Comparison of ENCODE assay signal across 29 cellular contexts in the genomic region with DNA sequence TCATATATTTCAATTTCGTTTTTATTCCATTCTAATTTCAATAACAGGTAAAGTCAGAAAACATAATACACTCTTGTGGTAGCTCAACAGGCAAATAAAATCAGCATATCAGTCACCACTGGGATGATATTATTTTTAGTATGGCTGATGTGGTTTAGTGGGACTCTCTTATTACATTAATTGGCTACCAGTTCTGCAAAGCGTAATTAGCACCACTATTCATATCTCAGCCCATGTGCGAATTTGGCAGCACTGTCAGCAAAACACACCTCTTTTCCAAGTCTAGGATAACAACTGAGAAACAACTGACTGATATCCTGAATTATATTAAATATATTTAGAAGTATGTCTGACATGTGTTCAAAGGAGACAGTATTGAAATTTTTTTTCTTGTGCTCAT.
"Had no signal": no experiment of that assay in that cellular context is flagged by ENCODE, and none has a peak within 500 bp of the region (broad histone marks: within the 10 kb centered on the region; RNA-seq: fewer than 3 reads in every experiment).

No MANE protein-coding gene starts in this region.

- H3K27ac Mint-ChIP-seq: naive thymus-derived CD8-positive, alpha-beta T cell; nephron; stimulated activated memory B cell treated with anti-CD40 and anti-IgM and Interleukin-4, amounts not matched to agents 10 μg/mL and 1 μg/mL and 100 μg/mL, for 72 hours had no signal

- H3K27ac ChIP-seq: heart right ventricle, hepatocyte, pancreas, prostate gland, suprapubic skin, thoracic aorta, tibial artery, upper lobe of right lung had no signal

- H3K36me3 ChIP-seq: heart right ventricle, pancreas, prostate gland, suprapubic skin, thoracic aorta, tibial artery, upper lobe of right lung had no signal

- H3K27me3 ChIP-seq: heart right ventricle, hepatocyte, pancreas, suprapubic skin, tibial artery, upper lobe of right lung had no signal

- H3K9me3 ChIP-seq: mucosa of descending colon, pancreas, prostate gland, suprapubic skin, thoracic aorta, upper lobe of right lung had no signal

- H3K79me2 ChIP-seq: hepatocyte had no signal

- FAIRE-seq: pancreas, small intestine, urothelium cell line had no signal

- H3K4me3 ChIP-seq: heart right ventricle, hepatocyte, lung, mucosa of descending colon, pancreas, prostate gland, suprapubic skin, thoracic aorta, tibial artery, upper lobe of right lung had no signal

- H3K4me1 ChIP-seq: pancreas, prostate gland, suprapubic skin, tibial artery, upper lobe of right lung had no signal

- H3K4me2 ChIP-seq: hepatocyte had no signal

- H3K4me1 Mint-ChIP-seq: naive thymus-derived CD8-positive, alpha-beta T cell; stimulated activated memory B cell treated with anti-CD40 and anti-IgM and Interleukin-4, amounts not matched to agents 10 μg/mL and 1 μg/mL and 100 μg/mL, for 72 hours had no signal

- H3K36me3 Mint-ChIP-seq: naive thymus-derived CD8-positive, alpha-beta T cell; stimulated activated memory B cell treated with anti-CD40 and anti-IgM and Interleukin-4, amounts not matched to agents 10 μg/mL and 1 μg/mL and 100 μg/mL, for 72 hours had no signal

- ATAC-seq: left lobe of liver; mucosa of descending colon; naive thymus-derived CD8-positive, alpha-beta T cell; pancreas; sciatic nerve; stimulated activated memory B cell treated with anti-CD40 and anti-IgM and Interleukin-4, amounts not matched to agents 10 μg/mL and 1 μg/mL and 100 μg/mL, for 72 hours; upper lobe of right lung had no signal

- DNase-seq: glutamatergic neuron; heart right ventricle; islet precursor cell; midbrain; mucosa of descending colon; naive thymus-derived CD8-positive, alpha-beta T cell; nucleus accumbens; pancreas; posterior cingulate gyrus; small intestine; stimulated activated CD4-positive, alpha-beta T cell treated with anti-CD3 and anti-CD28 coated beads, Interleukin-1b, Interleukin-23, amount 100 ng/mL, for 48 hours; stimulated activated CD4-positive, alpha-beta T cell treated with anti-CD3 and anti-CD28 coated beads, Interleukin-2, amount 100 ng/mL, for 48 hours; stimulated activated CD4-positive, alpha-beta T cell treated with anti-CD3 and anti-CD28 coated beads, Interleukin-4, amount 100 ng/mL, for 4 hours; stimulated activated CD8-positive, alpha-beta memory T cell treated with anti-CD3 and anti-CD28 coated beads, Interleukin-4, amount 100 ng/mL, for 48 hours; stimulated activated naive CD4-positive, alpha-beta T cell treated with Interleukin-2 at 50 U/mL for 16 hours; tibial artery; trophoblast cell; upper lobe of right lung had no signal

- H3K27me3 Mint-ChIP-seq: stimulated activated memory B cell treated with anti-CD40 and anti-IgM and Interleukin-4, amounts not matched to agents 10 μg/mL and 1 μg/mL and 100 μg/mL, for 72 hours had no signal

- H2AFZ ChIP-seq: hepatocyte had no signal

- H3K4me3 Mint-ChIP-seq: naive thymus-derived CD8-positive, alpha-beta T cell; nephron; neural crest cell; stimulated activated memory B cell treated with anti-CD40 and anti-IgM and Interleukin-4, amounts not matched to agents 10 μg/mL and 1 μg/mL and 100 μg/mL, for 72 hours had no signal
